ENCODE assay signal across 5 cellular contexts in the genomic region with DNA sequence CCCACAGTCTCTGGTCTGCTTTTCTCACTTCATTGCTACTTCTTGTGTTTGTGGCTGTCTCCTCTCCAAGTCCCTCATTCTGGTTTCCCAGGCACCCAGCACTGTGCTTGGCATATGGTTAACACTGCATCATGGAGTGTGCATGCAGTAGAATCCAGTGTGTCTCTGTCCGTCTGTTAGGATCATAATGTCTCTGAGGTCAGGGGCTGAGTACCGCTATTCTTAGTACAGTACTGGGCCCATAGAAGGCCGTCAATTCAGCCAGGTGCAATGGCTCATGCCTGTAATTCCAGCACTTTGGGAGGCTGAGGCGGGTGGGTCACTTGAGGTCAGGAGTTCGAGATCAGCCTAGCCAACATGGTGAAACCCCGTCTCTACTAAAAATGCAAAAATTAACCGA. TPM values are rescaled to one million over a fixed set of nuclear protein-coding genes. Genes with fewer than 3 reads are reported as not detected.
"Had no signal": no experiment of that assay in that cellular context is flagged by ENCODE, and none has a peak within 500 bp of the region (broad histone marks: within the 10 kb centered on the region; RNA-seq: fewer than 3 reads in every experiment).

No MANE protein-coding gene starts in this region.

RNA-seq across cellular contexts. Expression of gene FSD2, which starts 39.7 kb away (rescaled TPM):
- total RNA-seq: GM23248, H4, HepG2, HFFc6, HT1080 had no signal
- polyA plus RNA-seq: HepG2 had no signal

RNA-seq across cellular contexts. Expression of gene AP3B2, which starts 56.5 kb away (rescaled TPM):
- total RNA-seq: HepG2, HFFc6, HT1080 had no signal
- polyA plus RNA-seq: HepG2 had no signal
